13 cellular contexts compared by ENCODE assay signal in genomic region chr21:15631342-15631741, GRCh38.
DNase-seq lines count a peak whose midpoint lies in the region; ATAC-seq and TF ChIP-seq lines count a peak whose summit lies in the region.
"Had no signal": no experiment of that assay in that cellular context is flagged by ENCODE, and none has a peak within 500 bp of the region (broad histone marks: within the 10 kb centered on the region; RNA-seq: fewer than 3 reads in every experiment).

No MANE protein-coding gene starts in this region.

- H3K27ac Mint-ChIP-seq in natural killer cell, result no peak overlapping the region
- H3K27ac Mint-ChIP-seq in activated CD8-positive, alpha-beta T cell treated with anti-CD3 and anti-CD28 coated beads, Interleukin-2, amount 10 ng/mL, durations not matched to agents 7 days and 5 days, result no peak overlapping the region
- H3K27ac Mint-ChIP-seq: activated naive CD8-positive, alpha-beta T cell treated with anti-CD3 and anti-CD28 coated beads for 36 hours had no signal

- H3K4me2 ChIP-seq in skeletal muscle satellite cell (ENCODE audit: low read length), result peak overlapping the region; percentile 32

- peaks cover 0 to 13% of the 10 kb centered on the region in 2 donors for H3K27me3 Mint-ChIP-seq in natural killer cell (ENCODE audit: low read depth in 2 of 2)
- H3K27me3 Mint-ChIP-seq in activated CD8-positive, alpha-beta T cell treated with anti-CD3 and anti-CD28 coated beads, Interleukin-2, amount 10 ng/mL, durations not matched to agents 7 days and 5 days (ENCODE audit: low read depth), result peaks cover 2% of the 10 kb centered on the region
- H3K27me3 Mint-ChIP-seq: activated naive CD8-positive, alpha-beta T cell treated with anti-CD3 and anti-CD28 coated beads for 36 hours had no signal

- CTCF ChIA-PET in activated CD8-positive, alpha-beta T cell treated with anti-CD3 and anti-CD28 coated beads, Interleukin-2, amount 10 ng/mL, durations not matched to agents 7 days and 5 days (lab: Charles Lee), result no interaction called here

- H3K4me3 ChIP-seq in HFF-Myc (replicated peaks; ENCODE audit: low read depth, low read length) (no peak overlapping the region), astrocyte of the cerebellum (ENCODE audit: low read depth, low read length) (no peak overlapping the region), skeletal muscle satellite cell (ENCODE audit: low read length) (no peak overlapping the region)
- H3K4me3 ChIP-seq: testis had no signal

- DNase-seq in HFF-Myc (ENCODE audit: extremely low read depth, low read depth), result peak; percentile 52
- DNase-seq in astrocyte of the cerebellum (ENCODE audit: low read depth), result peak; percentile 49
- peak in 1 of 2 donors; percentile 60 for DNase-seq in foreskin keratinocyte
- DNase-seq in natural killer cell, result no peak
- no peak for DNase-seq in activated CD8-positive, alpha-beta T cell treated with anti-CD3 and anti-CD28 coated beads, Interleukin-2, amount 10 ng/mL, durations not matched to agents 7 days and 5 days
- no peak for DNase-seq in SIG-M5 treated with dmso at 0.1 percent for 504 hours (lab: John Stamatoyannopoulos, UW; ENCODE audit: unreplicated experiment)
- DNase-seq: activated CD4-positive, CD25-positive, alpha-beta regulatory T cell; activated naive CD8-positive, alpha-beta T cell treated with anti-CD3 and anti-CD28 coated beads for 36 hours; cortex of kidney; head of caudate nucleus; SW 1271; testis had no signal

- intact Hi-C loops in natural killer cell (cut with micrococcal nuclease), result no loop called here

- no peaks in the 10 kb centered on the region for H3K36me3 Mint-ChIP-seq in natural killer cell
- H3K36me3 Mint-ChIP-seq in activated CD8-positive, alpha-beta T cell treated with anti-CD3 and anti-CD28 coated beads, Interleukin-2, amount 10 ng/mL, durations not matched to agents 7 days and 5 days (ENCODE audit: low read depth), result no peaks in the 10 kb centered on the region
- H3K36me3 Mint-ChIP-seq: activated naive CD8-positive, alpha-beta T cell treated with anti-CD3 and anti-CD28 coated beads for 36 hours had no signal

- H3K4me3 Mint-ChIP-seq in natural killer cell, result no peak overlapping the region
- H3K4me3 Mint-ChIP-seq in activated CD8-positive, alpha-beta T cell treated with anti-CD3 and anti-CD28 coated beads, Interleukin-2, amount 10 ng/mL, durations not matched to agents 7 days and 5 days, result no peak overlapping the region
- H3K4me3 Mint-ChIP-seq: activated naive CD8-positive, alpha-beta T cell treated with anti-CD3 and anti-CD28 coated beads for 36 hours had no signal

- no peaks in the 10 kb centered on the region for H3K4me1 Mint-ChIP-seq in natural killer cell
- no peaks in the 10 kb centered on the region for H3K4me1 Mint-ChIP-seq in activated CD8-positive, alpha-beta T cell treated with anti-CD3 and anti-CD28 coated beads, Interleukin-2, amount 10 ng/mL, durations not matched to agents 7 days and 5 days (ENCODE audit: low read depth)
- H3K4me1 Mint-ChIP-seq: activated naive CD8-positive, alpha-beta T cell treated with anti-CD3 and anti-CD28 coated beads for 36 hours had no signal

- H3K9me3 ChIP-seq in skeletal muscle satellite cell (replicated peaks; ENCODE audit: low read length), result no peaks in the 10 kb centered on the region
- H3K9me3 ChIP-seq: testis had no signal

- H3K9ac ChIP-seq in skeletal muscle satellite cell (ENCODE audit: low read depth, low read length), result peak overlapping the region; percentile 29

- H3K27me3 ChIP-seq in foreskin keratinocyte (no peaks in the 10 kb centered on the region), skeletal muscle satellite cell (ENCODE audit: control insufficient read depth, insufficient read depth, low read length) (no peaks in the 10 kb centered on the region)
- H3K27me3 ChIP-seq: testis had no signal

- peaks cover 6% of the 10 kb centered on the region for H3K4me1 ChIP-seq in foreskin keratinocyte
- peaks cover 5% of the 10 kb centered on the region for H3K4me1 ChIP-seq in skeletal muscle satellite cell (ENCODE audit: control insufficient read depth, insufficient read depth, low read length)
- H3K4me1 ChIP-seq: testis had no signal

- no peaks in the 10 kb centered on the region for H3K36me3 ChIP-seq in skeletal muscle satellite cell (ENCODE audit: insufficient read depth, low read length)

- in situ Hi-C loops in astrocyte of the cerebellum (cut with HindIII; ENCODE audit: low sequenced_read_pairs), result no loop called here

- POLR2A ChIA-PET in activated CD8-positive, alpha-beta T cell treated with anti-CD3 and anti-CD28 coated beads, Interleukin-2, amount 10 ng/mL, durations not matched to agents 7 days and 5 days (lab: Charles Lee), result no interaction called here

- no peak overlapping the region for H3K27ac ChIP-seq in foreskin keratinocyte
- H3K27ac ChIP-seq: testis had no signal

- no peaks in the 10 kb centered on the region for H3K9me3 Mint-ChIP-seq in natural killer cell
- H3K9me3 Mint-ChIP-seq in activated CD8-positive, alpha-beta T cell treated with anti-CD3 and anti-CD28 coated beads, Interleukin-2, amount 10 ng/mL, durations not matched to agents 7 days and 5 days (ENCODE audit: insufficient read depth), result no peaks in the 10 kb centered on the region
- H3K9me3 Mint-ChIP-seq: activated naive CD8-positive, alpha-beta T cell treated with anti-CD3 and anti-CD28 coated beads for 36 hours had no signal

- ATAC-seq in foreskin keratinocyte, result peak; percentile 61
- ATAC-seq in natural killer cell, result no peak
- ATAC-seq in activated CD8-positive, alpha-beta T cell treated with anti-CD3 and anti-CD28 coated beads, Interleukin-2, amount 10 ng/mL, durations not matched to agents 7 days and 5 days, result no peak

- TF ChIP-seq CTCF in HFF-Myc (IDR thresholded peaks at IDR 0.05; ENCODE audit: low read depth, low read length, missing control alignments) (no peak), astrocyte of the cerebellum (IDR thresholded peaks at IDR 0.05; ENCODE audit: low read depth, low read length, missing control alignments) (no peak), foreskin keratinocyte (conservative IDR thresholded peaks at IDR 0.05) (no peak), natural killer cell (IDR thresholded peaks at IDR 0.05) (no peak)

Comparison
In these comparisons a context has a peak if more than half of its experiments do, and no peak if none do; other contexts are left out.
1. DNase-seq: peak in HFF-Myc (single experiment) and astrocyte of the cerebellum (single experiment); none in natural killer cell (single experiment), activated CD8-positive, alpha-beta T cell treated with anti-CD3 and anti-CD28 coated beads, Interleukin-2, amount 10 ng/mL, durations not matched to agents 7 days and 5 days (single experiment) and SIG-M5 treated with dmso at 0.1 percent for 504 hours (single experiment).